Comparison of ENCODE assay signal across 15 cellular contexts in genomic region chr7:130293521-130293920, GRCh38. TPM values are rescaled to one million over a fixed set of nuclear protein-coding genes. Genes with fewer than 3 reads are reported as not detected.
DNase-seq lines count a peak whose midpoint lies in the region; ATAC-seq and TF ChIP-seq lines count a peak whose summit lies in the region.
"Had no signal": no experiment of that assay in that cellular context is flagged by ENCODE, and none has a peak within 500 bp of the region (broad histone marks: within the 10 kb centered on the region; RNA-seq: fewer than 3 reads in every experiment).

No MANE protein-coding gene starts in this region.

- H3K9me3 ChIP-seq in trophoblast cell (ENCODE audit: insufficient read depth, low read depth, low read length) = peaks cover 4% of the 10 kb centered on the region
- H3K9me3 ChIP-seq: upper lobe of left lung had no signal

- H3K4ac ChIP-seq in trophoblast cell (ENCODE audit: low read depth, low read length) = no peak overlapping the region

- H3K27ac ChIP-seq in trophoblast cell (ENCODE audit: low read depth, low read length) = no peak overlapping the region
- H3K27ac ChIP-seq: BLaER1 treated with 17β-estradiol and CSF1 and Interleukin-3, amounts not matched to agents 10 nM and 100 nM; upper lobe of left lung had no signal

- no peak overlapping the region for H3K23ac ChIP-seq in trophoblast cell (ENCODE audit: low read length)

- H3K27me3 ChIP-seq in trophoblast cell (ENCODE audit: insufficient read depth, low read length) = no peaks in the 10 kb centered on the region
- H3K27me3 ChIP-seq: BLaER1 treated with 17β-estradiol and CSF1 and Interleukin-3, amounts not matched to agents 10 nM and 100 nM; upper lobe of left lung had no signal

- no peaks in the 10 kb centered on the region for H3K9me3 Mint-ChIP-seq in nephron

- peaks cover 2 to 13% of the 10 kb centered on the region in 2 experiments for H3K4me1 ChIP-seq in trophoblast cell (ENCODE audit: control insufficient read depth in 1 of 2, insufficient read depth in 2 of 2, low read length in 2 of 2)
- H3K4me1 ChIP-seq: upper lobe of left lung had no signal

- no peak overlapping the region for H3K9ac ChIP-seq in trophoblast cell (ENCODE audit: low read length)
- H3K9ac ChIP-seq: BLaER1 treated with 17β-estradiol and CSF1 and Interleukin-3, amounts not matched to agents 10 nM and 100 nM had no signal

- peak overlapping the region; percentile 10 to 61 (median 19) for H3K27ac Mint-ChIP-seq in nephron
- H3K27ac Mint-ChIP-seq: activated CD4-positive, alpha-beta T cell treated with anti-CD3 and anti-CD28 coated beads, Interleukin-2, amount 10 ng/mL, durations not matched to agents 7 days and 5 days; activated T-helper 2 cell treated with anti-CD3 and anti-CD28 coated beads, Interferon-gamma antibody, Interleukin-2, Interleukin-4, amounts not matched to agents 10 μg/mL and 5 μg/mL and 100 μg/mL, durations not matched to agents 14 hours and 24 hours and 36 hours had no signal

- H2BK5ac ChIP-seq in trophoblast cell (ENCODE audit: low read depth, low read length, poor library complexity) = no peak overlapping the region

- peaks cover 5% of the 10 kb centered on the region for H3K79me1 ChIP-seq in trophoblast cell (ENCODE audit: low read length)

- H3K36me3 ChIP-seq in trophoblast cell (ENCODE audit: control insufficient read depth in 1 of 2, insufficient read depth in 2 of 2, low read length in 2 of 2) = no peaks in the 10 kb centered on the region
- H3K36me3 ChIP-seq: BLaER1 treated with 17β-estradiol and CSF1 and Interleukin-3, amounts not matched to agents 10 nM and 100 nM; upper lobe of left lung had no signal

- H3K36me3 Mint-ChIP-seq in nephron (ENCODE audit: low read depth) = peaks cover 3% of the 10 kb centered on the region

- no peaks in the 10 kb centered on the region for H3K79me2 ChIP-seq in trophoblast cell (ENCODE audit: control insufficient read depth, insufficient read depth, low read length, poor library complexity)

- H3K27me3 Mint-ChIP-seq in nephron (ENCODE audit: low read depth) = peaks cover 3% of the 10 kb centered on the region
- H3K27me3 Mint-ChIP-seq: activated CD4-positive, alpha-beta T cell treated with anti-CD3 and anti-CD28 coated beads, Interleukin-2, amount 10 ng/mL, durations not matched to agents 7 days and 5 days had no signal

- DNase-seq in hippocampal formation (lab: John Stamatoyannopoulos, UW) (no peak), trophoblast cell (no peak), GF-D8 (lab: John Stamatoyannopoulos, UW) (no peak)
- DNase-seq: activated CD4-positive, alpha-beta T cell treated with anti-CD3 and anti-CD28 coated beads, Interleukin-2, amount 10 ng/mL, durations not matched to agents 7 days and 5 days; NCI-H1048; NCI-H524 treated with DMSO at 0.1 percent for 48 hours; small intestine; upper lobe of left lung had no signal

- no peak overlapping the region for H2BK120ac ChIP-seq in trophoblast cell (ENCODE audit: insufficient read depth, low read length, poor library complexity)

- H3K4me2 ChIP-seq in trophoblast cell (ENCODE audit: low read length) = no peak overlapping the region
- H3K4me2 ChIP-seq: BLaER1 treated with 17β-estradiol and CSF1 and Interleukin-3, amounts not matched to agents 10 nM and 100 nM had no signal

- peaks cover 54% of the 10 kb centered on the region for H3K4me1 Mint-ChIP-seq in nephron
- H3K4me1 Mint-ChIP-seq: activated CD4-positive, alpha-beta T cell treated with anti-CD3 and anti-CD28 coated beads, Interleukin-2, amount 10 ng/mL, durations not matched to agents 7 days and 5 days had no signal

- no peak overlapping the region for H2AK5ac ChIP-seq in trophoblast cell (ENCODE audit: low read length)

- TF ChIP-seq CTCF in WI38 (IDR thresholded peaks at IDR 0.05; ENCODE audit: low read depth, low read length) (no peak), nephron (IDR thresholded peaks at IDR 0.05; ENCODE audit: unreplicated experiment in 3 of 3) (no peak)

- no peak overlapping the region for H4K91ac ChIP-seq in trophoblast cell (ENCODE audit: low read depth, low read length)

- H4K12ac ChIP-seq in trophoblast cell (ENCODE audit: low read depth, low read length) = no peak overlapping the region

- H3K18ac ChIP-seq in trophoblast cell (ENCODE audit: low read length) = no peak overlapping the region

- ATAC-seq in GM18502 (IDR thresholded peaks at IDR 0.05; ENCODE audit: poor library complexity, unreplicated experiment) (peak; percentile 56), HG03108 (IDR thresholded peaks at IDR 0.05; ENCODE audit: unreplicated experiment) (peak; percentile 75), HG03135 (IDR thresholded peaks at IDR 0.05; ENCODE audit: unreplicated experiment) (no peak)

- WGBS in trophoblast cell (ENCODE audit: extremely low coverage, insufficient coverage, insufficient read length) = no CpG with 5 or more reads among the region's 8 CpGs

- no peak overlapping the region for H2BK12ac ChIP-seq in trophoblast cell (ENCODE audit: low read length)

- H3K4me3 ChIP-seq in WI38 (ENCODE audit: low read depth, low read length) (peak overlapping the region; percentile 27; the same call in 1 of the 2 replicates), trophoblast cell (ENCODE audit: low read depth, low read length) (no peak overlapping the region)
- H3K4me3 ChIP-seq: BLaER1 treated with 17β-estradiol and CSF1 and Interleukin-3, amounts not matched to agents 10 nM and 100 nM; upper lobe of left lung had no signal

- H4K8ac ChIP-seq in trophoblast cell (ENCODE audit: low read depth, low read length) = no peak overlapping the region

- no peak overlapping the region for H3K4me3 Mint-ChIP-seq in nephron
- H3K4me3 Mint-ChIP-seq: activated CD4-positive, alpha-beta T cell treated with anti-CD3 and anti-CD28 coated beads, Interleukin-2, amount 10 ng/mL, durations not matched to agents 7 days and 5 days had no signal

- no peak overlapping the region for H3K14ac ChIP-seq in trophoblast cell (ENCODE audit: low read length)

- no peak overlapping the region for H2AFZ ChIP-seq in trophoblast cell (ENCODE audit: insufficient read depth, low read length, poor library complexity)

RNA-seq across cellular contexts. Expression of gene CPA4, which starts 0.6 kb away (rescaled TPM):
- 2.5 and 3.8 TPM in 2 replicates for polyA plus RNA-seq in trophoblast cell (2013)

RNA-seq across cellular contexts. Expression of gene CPA2, which starts 26.9 kb away (rescaled TPM):
- polyA plus RNA-seq in trophoblast cell (2013) = 0.17 and 0.18 TPM in 2 replicates

RNA-seq across cellular contexts. Expression of gene CPA5, which starts 51.1 kb away (rescaled TPM):
- 0.07 and 0.32 TPM in 2 replicates for polyA plus RNA-seq in trophoblast cell (2013)
